ENCODE assay signal across 7 cellular contexts in genomic region chr19:40191836-40192646, GRCh38. TPM values are rescaled to one million over a fixed set of nuclear protein-coding genes. Genes with fewer than 3 reads are reported as not detected.
A peak's percentile ranks its signal among the peaks of the same experiment; 100 is the strongest.
DNase-seq lines count a peak whose midpoint lies in the region; ATAC-seq and TF ChIP-seq lines count a peak whose summit lies in the region.

No MANE protein-coding gene starts in this region.

- TF ChIP-seq POLR2A in adrenal gland (IDR thresholded peaks at IDR 0.05) = no peak

- ATAC-seq in GM21737 (IDR thresholded peaks at IDR 0.05; ENCODE audit: unreplicated experiment) (peak; percentile 7), HG03139 (IDR thresholded peaks at IDR 0.05; ENCODE audit: unreplicated experiment) (no peak)

- H3K27me3 ChIP-seq in adrenal gland (no peaks in the 10 kb centered on the region), smooth muscle cell (ENCODE audit: low read depth) (no peaks in the 10 kb centered on the region)

- H2AFZ ChIP-seq in smooth muscle cell (ENCODE audit: low read depth) = peak overlapping the region; percentile 86

- peak overlapping the region; percentile 99 for H3K4me2 ChIP-seq in smooth muscle cell

- no peak for TF ChIP-seq CTCF in adrenal gland (IDR thresholded peaks at IDR 0.05)
- no peak for TF ChIP-seq CTCF in smooth muscle cell (IDR thresholded peaks at IDR 0.05; ENCODE audit: borderline replicate concordance, insufficient read depth, poor library complexity, severe bottlenecking)

- H3K4me1 ChIP-seq in adrenal gland (replicated peaks in 1 of 2) = peaks cover 8 to 17% of the 10 kb centered on the region in 2 donors
- H3K4me1 ChIP-seq in smooth muscle cell (ENCODE audit: low read depth) = peaks cover 4% of the 10 kb centered on the region

- 14 to 33% (median 18%) methylated on average over 6 to 62 of the region's 62 CpGs; no CpG with 5 or more reads in 1 of the 4 donors for WGBS in adrenal gland, 4 donors
- WGBS in smooth muscle cell (ENCODE audit: low lambda C conversion rate) = 26% methylated on average over 56 of the region's 62 CpGs

- DNase-seq in EH (ENCODE audit: low read depth) (peak; percentile 34), NCI-H2171 treated with DMSO at 0.1 percent for 48 hours (lab: John Stamatoyannopoulos, UW) (peak; percentile 4), adrenal gland (peak in 6 of 7 donors; percentile 22 to 45 (median 36)), smooth muscle cell (lab: John Stamatoyannopoulos, UW; ENCODE audit: unreplicated experiment) (no peak)

- intact Hi-C loops in adrenal gland (cut with DNase I) = no loop called here

- H4K20me1 ChIP-seq in smooth muscle cell (ENCODE audit: low read depth) = peaks cover 4% of the 10 kb centered on the region

- peak overlapping the region in 2 of 4 donors; percentile 84 to 100 for H3K4me3 ChIP-seq in adrenal gland
- peak overlapping the region; percentile 100 for H3K4me3 ChIP-seq in iPS-18c (ENCODE audit: insufficient read depth, low read depth, low read length)
- H3K4me3 ChIP-seq in smooth muscle cell = peak overlapping the region; percentile 98

- no peaks in the 10 kb centered on the region for H3F3A ChIP-seq in smooth muscle cell (ENCODE audit: low read depth)

- H3K9ac ChIP-seq in smooth muscle cell (ENCODE audit: low read depth) = no peak overlapping the region

- H3K9me3 ChIP-seq in adrenal gland (replicated peaks in 1 of 3) = no peaks in the 10 kb centered on the region
- H3K9me3 ChIP-seq in iPS-18c (ENCODE audit: control insufficient read depth, insufficient read depth, low read length) = no peaks in the 10 kb centered on the region
- no peaks in the 10 kb centered on the region for H3K9me3 ChIP-seq in smooth muscle cell (replicated peaks; ENCODE audit: low read depth)

- H3K79me2 ChIP-seq in smooth muscle cell (ENCODE audit: low read depth) = no peaks in the 10 kb centered on the region

- H3K27ac ChIP-seq in adrenal gland (peak overlapping the region in 2 of 5 donors; percentile 96 to 99), smooth muscle cell (ENCODE audit: low read depth) (no peak overlapping the region)

- H3K36me3 ChIP-seq in adrenal gland (replicated peaks in 1 of 2) = no peaks in the 10 kb centered on the region
- no peaks in the 10 kb centered on the region for H3K36me3 ChIP-seq in smooth muscle cell (ENCODE audit: low read depth)

RNA-seq across cellular contexts. Expression of gene MAP3K10, which starts 0.8 kb away (rescaled TPM):
- total RNA-seq in adrenal gland (10 to 100 TPM; 11.1 to 27.6 (median 18.2) TPM), smooth muscle cell (4.4 and 14.8 TPM in 2 replicates)
- polyA plus RNA-seq in adrenal gland (10 to 100 TPM in 2 of 3 donors, 1 to 10 TPM in 1; 2.4 to 78.3 (median 26.5) TPM), smooth muscle cell (7.8 and 14.1 TPM in 2 replicates)

RNA-seq across cellular contexts. Expression of gene TTC9B, which starts 26.1 kb away (rescaled TPM):
- total RNA-seq in adrenal gland (under 1 TPM in 1 of 8 donors, not detected in 7; 0.32 TPM), smooth muscle cell (not detected in 2 replicates)
- polyA plus RNA-seq in adrenal gland (under 1 TPM in 2 of 3 donors, not detected in 1; 0.51 to 0.56 TPM), smooth muscle cell (0.90 TPM in 1 of 2 replicates, not detected in the other)

RNA-seq across cellular contexts. Expression of gene CCNP, which starts 34.4 kb away (rescaled TPM):
- total RNA-seq in adrenal gland = 1 to 10 TPM in 4 of 8 donors, under 1 TPM in 1, not detected in 3; 0.27 to 3.0 (median 1.3) TPM
- polyA plus RNA-seq in adrenal gland = 1 to 10 TPM in 1 of 3 donors, under 1 TPM in 1, not detected in 1; 0.72 to 1.0 TPM
- total RNA-seq in smooth muscle cell = not detected in 2 replicates
- 0.23 and 0.38 TPM in 2 replicates for polyA plus RNA-seq in smooth muscle cell
